In genomic region chr17:80742091-80742490, GRCh38 we compare ENCODE assay signal across 1 cellular context.
TF ChIP-seq lines count a peak whose summit lies in the region.

No MANE protein-coding gene starts in this region.

TF ChIP-seq in GM23338, 12 proteins besides CTCF, POLR2A, EP300 and RAD21:
- TF ChIP-seq, protein P1, sequence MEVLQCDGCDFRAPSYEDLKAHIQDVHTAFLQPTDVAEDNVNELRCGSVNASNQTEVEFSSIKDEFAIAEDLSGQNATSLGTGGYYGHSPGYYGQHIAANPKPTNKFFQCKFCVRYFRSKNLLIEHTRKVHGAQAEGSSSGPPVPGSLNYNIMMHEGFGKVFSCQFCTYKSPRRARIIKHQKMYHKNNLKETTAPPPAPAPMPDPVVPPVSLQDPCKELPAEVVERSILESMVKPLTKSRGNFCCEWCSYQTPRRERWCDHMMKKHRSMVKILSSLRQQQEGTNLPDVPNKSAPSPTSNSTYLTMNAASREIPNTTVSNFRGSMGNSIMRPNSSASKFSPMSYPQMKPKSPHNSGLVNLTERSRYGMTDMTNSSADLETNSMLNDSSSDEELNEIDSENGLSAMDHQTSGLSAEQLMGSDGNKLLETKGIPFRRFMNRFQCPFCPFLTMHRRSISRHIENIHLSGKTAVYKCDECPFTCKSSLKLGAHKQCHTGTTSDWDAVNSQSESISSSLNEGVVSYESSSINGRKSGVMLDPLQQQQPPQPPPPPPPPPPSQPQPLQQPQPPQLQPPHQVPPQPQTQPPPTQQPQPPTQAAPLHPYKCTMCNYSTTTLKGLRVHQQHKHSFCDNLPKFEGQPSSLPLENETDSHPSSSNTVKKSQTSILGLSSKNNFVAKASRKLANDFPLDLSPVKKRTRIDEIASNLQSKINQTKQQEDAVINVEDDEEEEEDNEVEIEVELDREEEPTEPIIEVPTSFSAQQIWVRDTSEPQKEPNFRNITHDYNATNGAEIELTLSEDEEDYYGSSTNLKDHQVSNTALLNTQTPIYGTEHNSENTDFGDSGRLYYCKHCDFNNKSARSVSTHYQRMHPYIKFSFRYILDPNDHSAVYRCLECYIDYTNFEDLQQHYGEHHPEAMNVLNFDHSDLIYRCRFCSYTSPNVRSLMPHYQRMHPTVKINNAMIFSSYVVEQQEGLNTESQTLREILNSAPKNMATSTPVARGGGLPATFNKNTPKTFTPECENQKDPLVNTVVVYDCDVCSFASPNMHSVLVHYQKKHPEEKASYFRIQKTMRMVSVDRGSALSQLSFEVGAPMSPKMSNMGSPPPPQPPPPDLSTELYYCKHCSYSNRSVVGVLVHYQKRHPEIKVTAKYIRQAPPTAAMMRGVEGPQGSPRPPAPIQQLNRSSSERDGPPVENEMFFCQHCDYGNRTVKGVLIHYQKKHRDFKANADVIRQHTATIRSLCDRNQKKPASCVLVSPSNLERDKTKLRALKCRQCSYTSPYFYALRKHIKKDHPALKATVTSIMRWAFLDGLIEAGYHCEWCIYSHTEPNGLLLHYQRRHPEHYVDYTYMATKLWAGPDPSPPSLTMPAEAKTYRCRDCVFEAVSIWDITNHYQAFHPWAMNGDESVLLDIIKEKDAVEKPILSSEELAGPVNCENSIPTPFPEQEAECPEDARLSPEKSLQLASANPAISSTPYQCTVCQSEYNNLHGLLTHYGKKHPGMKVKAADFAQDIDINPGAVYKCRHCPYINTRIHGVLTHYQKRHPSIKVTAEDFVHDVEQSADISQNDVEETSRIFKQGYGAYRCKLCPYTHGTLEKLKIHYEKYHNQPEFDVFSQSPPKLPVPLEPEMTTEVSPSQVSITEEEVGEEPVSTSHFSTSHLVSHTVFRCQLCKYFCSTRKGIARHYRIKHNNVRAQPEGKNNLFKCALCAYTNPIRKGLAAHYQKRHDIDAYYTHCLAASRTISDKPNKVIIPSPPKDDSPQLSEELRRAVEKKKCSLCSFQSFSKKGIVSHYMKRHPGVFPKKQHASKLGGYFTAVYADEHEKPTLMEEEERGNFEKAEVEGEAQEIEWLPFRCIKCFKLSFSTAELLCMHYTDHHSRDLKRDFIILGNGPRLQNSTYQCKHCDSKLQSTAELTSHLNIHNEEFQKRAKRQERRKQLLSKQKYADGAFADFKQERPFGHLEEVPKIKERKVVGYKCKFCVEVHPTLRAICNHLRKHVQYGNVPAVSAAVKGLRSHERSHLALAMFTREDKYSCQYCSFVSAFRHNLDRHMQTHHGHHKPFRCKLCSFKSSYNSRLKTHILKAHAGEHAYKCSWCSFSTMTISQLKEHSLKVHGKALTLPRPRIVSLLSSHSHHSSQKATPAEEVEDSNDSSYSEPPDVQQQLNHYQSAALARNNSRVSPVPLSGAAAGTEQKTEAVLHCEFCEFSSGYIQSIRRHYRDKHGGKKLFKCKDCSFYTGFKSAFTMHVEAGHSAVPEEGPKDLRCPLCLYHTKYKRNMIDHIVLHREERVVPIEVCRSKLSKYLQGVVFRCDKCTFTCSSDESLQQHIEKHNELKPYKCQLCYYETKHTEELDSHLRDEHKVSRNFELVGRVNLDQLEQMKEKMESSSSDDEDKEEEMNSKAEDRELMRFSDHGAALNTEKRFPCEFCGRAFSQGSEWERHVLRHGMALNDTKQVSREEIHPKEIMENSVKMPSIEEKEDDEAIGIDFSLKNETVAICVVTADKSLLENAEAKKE (CRISPR knock-in tag; IDR thresholded peaks at IDR 0.05), result no peak
- TF ChIP-seq, protein P2, sequence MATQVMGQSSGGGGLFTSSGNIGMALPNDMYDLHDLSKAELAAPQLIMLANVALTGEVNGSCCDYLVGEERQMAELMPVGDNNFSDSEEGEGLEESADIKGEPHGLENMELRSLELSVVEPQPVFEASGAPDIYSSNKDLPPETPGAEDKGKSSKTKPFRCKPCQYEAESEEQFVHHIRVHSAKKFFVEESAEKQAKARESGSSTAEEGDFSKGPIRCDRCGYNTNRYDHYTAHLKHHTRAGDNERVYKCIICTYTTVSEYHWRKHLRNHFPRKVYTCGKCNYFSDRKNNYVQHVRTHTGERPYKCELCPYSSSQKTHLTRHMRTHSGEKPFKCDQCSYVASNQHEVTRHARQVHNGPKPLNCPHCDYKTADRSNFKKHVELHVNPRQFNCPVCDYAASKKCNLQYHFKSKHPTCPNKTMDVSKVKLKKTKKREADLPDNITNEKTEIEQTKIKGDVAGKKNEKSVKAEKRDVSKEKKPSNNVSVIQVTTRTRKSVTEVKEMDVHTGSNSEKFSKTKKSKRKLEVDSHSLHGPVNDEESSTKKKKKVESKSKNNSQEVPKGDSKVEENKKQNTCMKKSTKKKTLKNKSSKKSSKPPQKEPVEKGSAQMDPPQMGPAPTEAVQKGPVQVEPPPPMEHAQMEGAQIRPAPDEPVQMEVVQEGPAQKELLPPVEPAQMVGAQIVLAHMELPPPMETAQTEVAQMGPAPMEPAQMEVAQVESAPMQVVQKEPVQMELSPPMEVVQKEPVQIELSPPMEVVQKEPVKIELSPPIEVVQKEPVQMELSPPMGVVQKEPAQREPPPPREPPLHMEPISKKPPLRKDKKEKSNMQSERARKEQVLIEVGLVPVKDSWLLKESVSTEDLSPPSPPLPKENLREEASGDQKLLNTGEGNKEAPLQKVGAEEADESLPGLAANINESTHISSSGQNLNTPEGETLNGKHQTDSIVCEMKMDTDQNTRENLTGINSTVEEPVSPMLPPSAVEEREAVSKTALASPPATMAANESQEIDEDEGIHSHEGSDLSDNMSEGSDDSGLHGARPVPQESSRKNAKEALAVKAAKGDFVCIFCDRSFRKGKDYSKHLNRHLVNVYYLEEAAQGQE (IDR thresholded peaks at IDR 0.05; ENCODE audit: unreplicated experiment), result no peak
- TF ChIP-seq EZH2 (IDR thresholded peaks at IDR 0.05; ENCODE audit: low read depth, unreplicated experiment) (no peak), ZNF114 (CRISPR knock-in tag; IDR thresholded peaks at IDR 0.05) (no peak), STAT1 (IDR thresholded peaks at IDR 0.05; ENCODE audit: unreplicated experiment) (no peak), NANOG (IDR thresholded peaks at IDR 0.05; ENCODE audit: borderline replicate concordance) (no peak), ETS1 (IDR thresholded peaks at IDR 0.05) (no peak), ZNF331 (CRISPR knock-in tag; IDR thresholded peaks at IDR 0.05; ENCODE audit: low read depth) (no peak), CREB1 (CRISPR knock-in tag; IDR thresholded peaks at IDR 0.05; ENCODE audit: low read depth) (no peak), POLR2AphosphoS5 (IDR thresholded peaks at IDR 0.05; ENCODE audit: low read depth) (no peak), JUNB (IDR thresholded peaks at IDR 0.05; ENCODE audit: unreplicated experiment) (no peak), EZH2phosphoT487 (IDR thresholded peaks at IDR 0.05; ENCODE audit: unreplicated experiment) (no peak)
